1 cellular context compared by ENCODE assay signal in the genomic region with DNA sequence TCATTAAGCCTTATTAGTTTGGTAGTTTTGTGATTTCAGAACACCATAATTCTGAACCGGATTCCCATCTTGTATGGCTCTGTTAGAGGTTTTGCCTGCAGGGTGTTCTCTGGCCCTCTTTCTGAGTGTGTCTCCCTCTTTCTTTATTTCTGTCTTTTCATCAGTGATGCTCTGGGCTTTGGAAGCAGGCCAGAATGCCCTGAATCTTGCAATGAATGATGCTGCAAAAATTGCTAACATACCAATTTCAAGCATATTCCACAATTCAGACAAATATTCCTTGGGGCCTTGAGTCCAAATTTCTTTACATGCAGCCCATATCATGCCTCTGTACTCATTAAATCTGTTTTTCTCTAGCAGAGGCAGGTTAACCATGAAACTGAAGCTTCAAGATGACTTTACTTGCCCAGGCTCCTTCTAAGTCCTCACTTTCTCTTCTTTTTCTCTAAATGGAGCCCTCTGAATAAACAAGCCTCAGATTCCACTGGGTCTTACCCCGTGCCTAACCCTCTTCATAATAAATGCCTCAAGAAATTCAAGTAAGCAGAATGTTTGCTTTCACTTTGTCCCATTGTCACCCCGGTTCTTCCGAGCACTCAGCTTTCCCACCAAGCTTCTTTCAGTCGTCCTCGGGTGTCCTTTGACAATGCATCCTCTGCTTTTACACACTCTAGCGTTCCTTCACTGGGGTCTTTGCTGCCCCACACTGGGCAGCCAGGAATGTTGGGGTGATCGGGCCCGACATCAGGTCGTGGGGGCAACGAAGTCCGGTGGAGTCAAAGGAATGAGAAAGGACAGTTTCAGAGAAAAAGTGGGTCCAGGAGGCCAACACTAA.
TF ChIP-seq lines count a peak whose summit lies in the region.

No MANE protein-coding gene starts in this region.

TF ChIP-seq in IMR-90, 13 proteins besides CTCF, POLR2A, EP300 and RAD21:
- TF ChIP-seq MXI1 (IDR thresholded peaks at IDR 0.05; ENCODE audit: borderline replicate concordance, low read depth, low read length), result no peak
- TF ChIP-seq, protein P1, sequence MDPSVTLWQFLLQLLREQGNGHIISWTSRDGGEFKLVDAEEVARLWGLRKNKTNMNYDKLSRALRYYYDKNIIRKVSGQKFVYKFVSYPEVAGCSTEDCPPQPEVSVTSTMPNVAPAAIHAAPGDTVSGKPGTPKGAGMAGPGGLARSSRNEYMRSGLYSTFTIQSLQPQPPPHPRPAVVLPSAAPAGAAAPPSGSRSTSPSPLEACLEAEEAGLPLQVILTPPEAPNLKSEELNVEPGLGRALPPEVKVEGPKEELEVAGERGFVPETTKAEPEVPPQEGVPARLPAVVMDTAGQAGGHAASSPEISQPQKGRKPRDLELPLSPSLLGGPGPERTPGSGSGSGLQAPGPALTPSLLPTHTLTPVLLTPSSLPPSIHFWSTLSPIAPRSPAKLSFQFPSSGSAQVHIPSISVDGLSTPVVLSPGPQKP (IDR thresholded peaks at IDR 0.05; ENCODE audit: borderline replicate concordance, low read depth, low read length), result no peak
- TF ChIP-seq RCOR1 (IDR thresholded peaks at IDR 0.05; ENCODE audit: insufficient replicate concordance, low read length), result no peak
- TF ChIP-seq MAFK (IDR thresholded peaks at IDR 0.05; ENCODE audit: low read depth, low read length), result no peak
- TF ChIP-seq, protein P2, sequence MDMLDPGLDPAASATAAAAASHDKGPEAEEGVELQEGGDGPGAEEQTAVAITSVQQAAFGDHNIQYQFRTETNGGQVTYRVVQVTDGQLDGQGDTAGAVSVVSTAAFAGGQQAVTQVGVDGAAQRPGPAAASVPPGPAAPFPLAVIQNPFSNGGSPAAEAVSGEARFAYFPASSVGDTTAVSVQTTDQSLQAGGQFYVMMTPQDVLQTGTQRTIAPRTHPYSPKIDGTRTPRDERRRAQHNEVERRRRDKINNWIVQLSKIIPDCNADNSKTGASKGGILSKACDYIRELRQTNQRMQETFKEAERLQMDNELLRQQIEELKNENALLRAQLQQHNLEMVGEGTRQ (IDR thresholded peaks at IDR 0.05; ENCODE audit: low read depth, low read length), result no peak
- TF ChIP-seq CHD1 (IDR thresholded peaks at IDR 0.05; ENCODE audit: low read depth, low read length), result no peak
- TF ChIP-seq BHLHE40 (IDR thresholded peaks at IDR 0.05; ENCODE audit: low read depth, low read length), result no peak
- TF ChIP-seq RFX5 (IDR thresholded peaks at IDR 0.05; ENCODE audit: low read depth, low read length), result no peak
- no peak for TF ChIP-seq NFE2L2 (IDR thresholded peaks at IDR 0.05; ENCODE audit: low read depth, low read length)
- TF ChIP-seq CEBPB (IDR thresholded peaks at IDR 0.05; ENCODE audit: low read depth, low read length), result no peak
